In the genomic region with DNA sequence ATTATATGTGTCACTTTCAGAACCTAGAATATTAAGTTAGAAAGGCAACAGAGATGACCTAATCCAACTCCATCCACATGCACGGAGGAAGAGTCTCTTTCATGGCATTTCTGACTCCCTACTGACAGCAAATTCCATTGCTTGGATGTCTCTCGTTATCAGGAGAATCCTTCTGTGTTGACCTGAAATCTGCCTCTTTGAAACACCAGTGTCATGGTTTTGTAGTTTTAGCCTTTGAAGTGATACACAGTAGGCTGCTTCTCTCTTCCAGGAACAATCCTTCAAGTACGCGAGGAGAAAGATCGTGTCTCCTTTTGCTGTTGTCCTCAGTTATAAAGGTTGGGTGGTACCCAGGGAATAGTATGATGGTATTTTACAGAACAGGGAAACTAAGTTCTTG, we compare ENCODE assay signal across 2 cellular contexts.
TF ChIP-seq lines count a peak whose summit lies in the region.

No MANE protein-coding gene starts in this region.

TF ChIP-seq in IMR-90, 13 proteins besides CTCF, POLR2A, EP300 and RAD21:
- TF ChIP-seq, protein P1, sequence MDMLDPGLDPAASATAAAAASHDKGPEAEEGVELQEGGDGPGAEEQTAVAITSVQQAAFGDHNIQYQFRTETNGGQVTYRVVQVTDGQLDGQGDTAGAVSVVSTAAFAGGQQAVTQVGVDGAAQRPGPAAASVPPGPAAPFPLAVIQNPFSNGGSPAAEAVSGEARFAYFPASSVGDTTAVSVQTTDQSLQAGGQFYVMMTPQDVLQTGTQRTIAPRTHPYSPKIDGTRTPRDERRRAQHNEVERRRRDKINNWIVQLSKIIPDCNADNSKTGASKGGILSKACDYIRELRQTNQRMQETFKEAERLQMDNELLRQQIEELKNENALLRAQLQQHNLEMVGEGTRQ (IDR thresholded peaks at IDR 0.05; ENCODE audit: low read depth, low read length): no peak
- no peak for TF ChIP-seq MXI1 (IDR thresholded peaks at IDR 0.05; ENCODE audit: borderline replicate concordance, low read depth, low read length)
- no peak for TF ChIP-seq RCOR1 (IDR thresholded peaks at IDR 0.05; ENCODE audit: insufficient replicate concordance, low read length)
- no peak for TF ChIP-seq CHD1 (IDR thresholded peaks at IDR 0.05; ENCODE audit: low read depth, low read length)
- no peak for TF ChIP-seq CEBPB (IDR thresholded peaks at IDR 0.05; ENCODE audit: low read depth, low read length)
- TF ChIP-seq MAFK (IDR thresholded peaks at IDR 0.05; ENCODE audit: low read depth, low read length): no peak
- no peak for TF ChIP-seq SMC3 (IDR thresholded peaks at IDR 0.05; ENCODE audit: low read depth, low read length)
- no peak for TF ChIP-seq BHLHE40 (IDR thresholded peaks at IDR 0.05; ENCODE audit: low read depth, low read length)
- no peak for TF ChIP-seq NFE2L2 (IDR thresholded peaks at IDR 0.05; ENCODE audit: low read depth, low read length)
- no peak for TF ChIP-seq RFX5 (IDR thresholded peaks at IDR 0.05; ENCODE audit: low read depth, low read length)
- TF ChIP-seq, protein P2, sequence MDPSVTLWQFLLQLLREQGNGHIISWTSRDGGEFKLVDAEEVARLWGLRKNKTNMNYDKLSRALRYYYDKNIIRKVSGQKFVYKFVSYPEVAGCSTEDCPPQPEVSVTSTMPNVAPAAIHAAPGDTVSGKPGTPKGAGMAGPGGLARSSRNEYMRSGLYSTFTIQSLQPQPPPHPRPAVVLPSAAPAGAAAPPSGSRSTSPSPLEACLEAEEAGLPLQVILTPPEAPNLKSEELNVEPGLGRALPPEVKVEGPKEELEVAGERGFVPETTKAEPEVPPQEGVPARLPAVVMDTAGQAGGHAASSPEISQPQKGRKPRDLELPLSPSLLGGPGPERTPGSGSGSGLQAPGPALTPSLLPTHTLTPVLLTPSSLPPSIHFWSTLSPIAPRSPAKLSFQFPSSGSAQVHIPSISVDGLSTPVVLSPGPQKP (IDR thresholded peaks at IDR 0.05; ENCODE audit: borderline replicate concordance, low read depth, low read length): no peak
- no peak for TF ChIP-seq FOS (IDR thresholded peaks at IDR 0.05; ENCODE audit: low read depth, low read length)
- no peak for TF ChIP-seq MAZ (IDR thresholded peaks at IDR 0.05; ENCODE audit: borderline replicate concordance, low read depth, low read length)

TF ChIP-seq in K562, 482 proteins besides CTCF, POLR2A, EP300 and RAD21 (continues in another document):
- TF ChIP-seq TCF3 (CRISPR knock-in tag; IDR thresholded peaks at IDR 0.05) (peak; percentile 64), CBX5 (IDR thresholded peaks at IDR 0.05; ENCODE audit: borderline replicate concordance, low read depth) (no peak), HMGN3 (IDR thresholded peaks at IDR 0.05; ENCODE audit: borderline replicate concordance, extremely low read depth, insufficient read length, low read depth, low read length) (no peak), ZFP30 (CRISPR knock-in tag; IDR thresholded peaks at IDR 0.05; ENCODE audit: borderline replicate concordance) (no peak), JUND (IDR thresholded peaks at IDR 0.05; ENCODE audit: borderline replicate concordance, low read depth, low read length) (no peak), JUND (tag; IDR thresholded peaks at IDR 0.05; ENCODE audit: borderline replicate concordance, low read depth, low read length) (0 out of 3 replicates have a peak, but pooled peaks have one; percentile 36), HNRNPL (IDR thresholded peaks at IDR 0.05; ENCODE audit: low read depth, low read length) (no peak), ZKSCAN1 (IDR thresholded peaks at IDR 0.05; ENCODE audit: low read depth, low read length) (peak; percentile 69; the same call in 1 of the 2 replicates), LEF1 (IDR thresholded peaks at IDR 0.05) (peak; percentile 70; the same call in 1 of the 2 replicates), THRAP3 (IDR thresholded peaks at IDR 0.05; ENCODE audit: borderline replicate concordance) (no peak), SMARCB1 (IDR thresholded peaks at IDR 0.05; ENCODE audit: insufficient read length, low read depth) (no peak), MEIS2 (IDR thresholded peaks at IDR 0.05; ENCODE audit: partially characterized antibody) (no peak), SMAD4 (CRISPR knock-in tag; conservative IDR thresholded peaks at IDR 0.05) (no peak), HIVEP1 (CRISPR knock-in tag; IDR thresholded peaks at IDR 0.05) (no peak), ARID1B (IDR thresholded peaks at IDR 0.05) (peak; percentile 53; the same call in 1 of the 2 replicates), SOX6 (IDR thresholded peaks at IDR 0.05) (peak; percentile 36; the same call in 1 of the 2 replicates), SRSF1 (IDR thresholded peaks at IDR 0.05; ENCODE audit: low read depth, low read length) (no peak), CTBP1 (IDR thresholded peaks at IDR 0.05; ENCODE audit: borderline replicate concordance) (peak; percentile 67; the same call in 1 of the 2 replicates), CBFA2T3 (IDR thresholded peaks at IDR 0.05) (peak; percentile 67), KDM1A (IDR thresholded peaks at IDR 0.05) (peak; percentile 28 to 58; a peak in 1 of 4 replicates), ZNF551 (CRISPR knock-in tag; IDR thresholded peaks at IDR 0.05) (no peak), TAL1 (IDR thresholded peaks at IDR 0.05) (peak; percentile 24; the same call in 1 of the 2 replicates), HDAC1 (IDR thresholded peaks at IDR 0.05) (peak in 1 of 2 experiments; percentile 63; a peak in 1 of 4 replicates), ELF4 (CRISPR knock-in tag; IDR thresholded peaks at IDR 0.05) (no peak), ZSCAN29 (IDR thresholded peaks at IDR 0.05) (no peak), EHMT2 (IDR thresholded peaks at IDR 0.05) (0 out of 2 replicates have a peak, but pooled peaks have one; percentile 21), CEBPB (tag; IDR thresholded peaks at IDR 0.05) (no peak), HDAC2 (IDR thresholded peaks at IDR 0.05) (0 out of 2 replicates have a peak, but pooled peaks have one; percentile 43), NR2F6 (CRISPR knock-in tag; IDR thresholded peaks at IDR 0.05) (no peak), ZNF263 (CRISPR knock-in tag; IDR thresholded peaks at IDR 0.05; ENCODE audit: borderline replicate concordance) (no peak), ZNF175 (CRISPR knock-in tag; IDR thresholded peaks at IDR 0.05; ENCODE audit: low read depth) (no peak), MCM2 (IDR thresholded peaks at IDR 0.05; ENCODE audit: low read depth) (no peak), HSF4 (CRISPR knock-in tag; IDR thresholded peaks at IDR 0.05; ENCODE audit: borderline replicate concordance) (no peak)
- TF ChIP-seq, protein P3, sequence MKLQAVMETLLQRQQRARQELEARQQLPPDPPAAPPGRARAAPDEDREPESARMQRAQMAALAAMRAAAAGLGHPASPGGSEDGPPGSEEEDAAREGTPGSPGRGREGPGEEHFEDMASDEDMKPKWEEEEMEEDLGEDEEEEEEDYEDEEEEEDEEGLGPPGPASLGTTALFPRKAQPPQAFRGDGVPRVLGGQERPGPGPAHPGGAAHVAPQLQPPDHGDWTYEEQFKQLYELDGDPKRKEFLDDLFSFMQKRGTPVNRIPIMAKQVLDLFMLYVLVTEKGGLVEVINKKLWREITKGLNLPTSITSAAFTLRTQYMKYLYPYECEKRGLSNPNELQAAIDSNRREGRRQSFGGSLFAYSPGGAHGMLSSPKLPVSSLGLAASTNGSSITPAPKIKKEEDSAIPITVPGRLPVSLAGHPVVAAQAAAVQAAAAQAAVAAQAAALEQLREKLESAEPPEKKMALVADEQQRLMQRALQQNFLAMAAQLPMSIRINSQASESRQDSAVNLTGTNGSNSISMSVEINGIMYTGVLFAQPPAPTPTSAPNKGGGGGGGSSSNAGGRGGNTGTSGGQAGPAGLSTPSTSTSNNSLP (IDR thresholded peaks at IDR 0.05; ENCODE audit: borderline replicate concordance, low read depth, low read length): no peak
- TF ChIP-seq, protein P4, sequence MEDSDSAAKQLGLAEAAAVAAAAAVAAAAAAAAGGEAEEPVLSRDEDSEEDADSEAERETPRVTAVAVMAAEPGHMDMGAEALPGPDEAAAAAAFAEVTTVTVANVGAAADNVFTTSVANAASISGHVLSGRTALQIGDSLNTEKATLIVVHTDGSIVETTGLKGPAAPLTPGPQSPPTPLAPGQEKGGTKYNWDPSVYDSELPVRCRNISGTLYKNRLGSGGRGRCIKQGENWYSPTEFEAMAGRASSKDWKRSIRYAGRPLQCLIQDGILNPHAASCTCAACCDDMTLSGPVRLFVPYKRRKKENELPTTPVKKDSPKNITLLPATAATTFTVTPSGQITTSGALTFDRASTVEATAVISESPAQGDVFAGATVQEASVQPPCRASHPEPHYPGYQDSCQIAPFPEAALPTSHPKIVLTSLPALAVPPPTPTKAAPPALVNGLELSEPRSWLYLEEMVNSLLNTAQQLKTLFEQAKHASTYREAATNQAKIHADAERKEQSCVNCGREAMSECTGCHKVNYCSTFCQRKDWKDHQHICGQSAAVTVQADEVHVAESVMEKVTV (CRISPR knock-in tag; IDR thresholded peaks at IDR 0.05): no peak
- TF ChIP-seq, protein P5, sequence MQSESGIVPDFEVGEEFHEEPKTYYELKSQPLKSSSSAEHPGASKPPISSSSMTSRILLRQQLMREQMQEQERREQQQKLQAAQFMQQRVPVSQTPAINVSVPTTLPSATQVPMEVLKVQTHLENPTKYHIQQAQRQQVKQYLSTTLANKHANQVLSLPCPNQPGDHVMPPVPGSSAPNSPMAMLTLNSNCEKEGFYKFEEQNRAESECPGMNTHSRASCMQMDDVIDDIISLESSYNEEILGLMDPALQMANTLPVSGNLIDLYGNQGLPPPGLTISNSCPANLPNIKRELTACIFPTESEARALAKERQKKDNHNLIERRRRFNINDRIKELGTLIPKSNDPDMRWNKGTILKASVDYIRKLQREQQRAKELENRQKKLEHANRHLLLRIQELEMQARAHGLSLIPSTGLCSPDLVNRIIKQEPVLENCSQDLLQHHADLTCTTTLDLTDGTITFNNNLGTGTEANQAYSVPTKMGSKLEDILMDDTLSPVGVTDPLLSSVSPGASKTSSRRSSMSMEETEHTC (IDR thresholded peaks at IDR 0.05): no peak
- TF ChIP-seq, protein P6, sequence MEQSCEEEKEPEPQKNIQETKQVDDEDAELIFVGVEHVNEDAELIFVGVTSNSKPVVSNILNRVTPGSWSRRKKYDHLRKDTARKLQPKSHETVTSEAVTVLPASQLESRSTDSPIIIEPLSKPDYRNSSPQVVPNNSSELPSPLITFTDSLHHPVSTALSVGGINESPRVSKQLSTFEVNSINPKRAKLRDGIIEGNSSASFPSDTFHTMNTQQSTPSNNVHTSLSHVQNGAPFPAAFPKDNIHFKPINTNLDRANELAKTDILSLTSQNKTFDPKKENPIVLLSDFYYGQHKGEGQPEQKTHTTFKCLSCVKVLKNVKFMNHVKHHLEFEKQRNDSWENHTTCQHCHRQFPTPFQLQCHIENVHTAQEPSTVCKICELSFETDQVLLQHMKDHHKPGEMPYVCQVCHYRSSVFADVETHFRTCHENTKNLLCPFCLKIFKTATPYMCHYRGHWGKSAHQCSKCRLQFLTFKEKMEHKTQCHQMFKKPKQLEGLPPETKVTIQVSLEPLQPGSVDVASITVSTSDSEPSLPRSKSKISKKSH (CRISPR knock-in tag; IDR thresholded peaks at IDR 0.05): no peak
- TF ChIP-seq, protein P7, sequence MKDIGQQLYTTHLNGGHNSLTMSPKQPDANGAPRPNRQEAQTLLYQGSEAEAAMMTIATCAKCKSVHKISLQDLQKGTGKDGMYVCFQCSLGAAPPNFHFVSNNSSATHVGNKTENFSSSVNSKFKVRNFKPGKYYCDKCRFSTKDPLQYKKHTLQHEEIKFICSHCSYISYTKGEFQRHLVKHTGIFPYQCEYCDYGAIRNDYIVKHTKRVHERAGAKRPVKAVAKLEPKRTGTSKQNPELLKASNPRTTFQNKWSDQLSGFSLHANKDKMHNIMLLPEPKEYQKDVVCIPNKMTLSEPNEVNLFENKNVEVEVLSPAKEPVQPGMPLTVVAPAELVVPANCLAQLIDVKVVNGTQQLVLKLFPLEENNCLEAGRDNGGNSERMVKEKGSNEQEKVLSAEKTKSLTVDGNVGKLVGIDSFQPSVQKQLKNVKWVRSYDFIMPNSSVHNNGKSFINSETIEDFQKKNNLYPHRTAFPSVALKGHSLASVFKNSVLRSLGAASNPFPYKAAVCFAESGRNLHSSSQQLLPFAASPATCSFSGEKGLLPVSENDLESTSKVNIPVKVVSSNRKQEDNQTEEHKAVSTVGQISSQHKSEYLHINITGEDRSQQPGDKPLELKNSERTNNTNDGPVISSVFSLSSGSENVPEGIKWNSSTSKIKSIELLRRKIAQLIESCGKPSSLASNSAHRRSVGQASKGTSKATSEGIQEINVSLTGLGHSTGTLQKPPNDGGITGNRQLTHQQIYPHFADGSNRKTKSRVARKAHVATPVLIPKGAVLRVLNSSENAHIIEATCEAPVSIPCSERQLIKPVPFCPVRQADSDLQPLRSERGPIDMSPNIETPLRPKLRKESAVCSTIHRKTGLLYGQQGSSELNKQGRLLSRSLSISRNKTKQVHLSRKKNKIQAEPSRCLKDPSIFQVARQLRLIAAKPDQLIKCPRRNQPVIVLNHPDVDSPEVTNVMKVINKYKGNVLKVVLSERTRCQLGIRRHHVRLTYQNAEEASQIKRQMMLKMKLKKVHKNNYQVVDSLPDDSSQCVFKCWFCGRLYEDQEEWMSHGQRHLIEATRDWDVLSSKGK (CRISPR knock-in tag; IDR thresholded peaks at IDR 0.05): no peak
- TF ChIP-seq, protein P8, sequence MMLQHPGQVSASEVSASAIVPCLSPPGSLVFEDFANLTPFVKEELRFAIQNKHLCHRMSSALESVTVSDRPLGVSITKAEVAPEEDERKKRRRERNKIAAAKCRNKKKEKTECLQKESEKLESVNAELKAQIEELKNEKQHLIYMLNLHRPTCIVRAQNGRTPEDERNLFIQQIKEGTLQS (IDR thresholded peaks at IDR 0.05): 0 out of 2 replicates have a peak, but pooled peaks have one; percentile 30
- TF ChIP-seq, protein P8 (CRISPR knock-in tag; conservative IDR thresholded peaks at IDR 0.05): no peak
